22 cellular contexts compared by ENCODE assay signal in genomic region chr13:101309014-101309619, GRCh38.
DNase-seq lines count a peak whose midpoint lies in the region; ATAC-seq and TF ChIP-seq lines count a peak whose summit lies in the region.
"Had no signal": no experiment of that assay in that cellular context is flagged by ENCODE, and none has a peak within 500 bp of the region (broad histone marks: within the 10 kb centered on the region; RNA-seq: fewer than 3 reads in every experiment).

No MANE protein-coding gene starts in this region.

- H3K9ac ChIP-seq in MM.1S (ENCODE audit: low read length), result no peak overlapping the region

- TF ChIP-seq CTCF in astrocyte of the spinal cord (IDR thresholded peaks at IDR 0.05; ENCODE audit: low read depth, low read length) (no peak), MM.1S (IDR thresholded peaks at IDR 0.05; ENCODE audit: low read length) (no peak)

- H3K4me1 ChIP-seq in MM.1S (ENCODE audit: low read length), result no peaks in the 10 kb centered on the region
- H3K4me1 ChIP-seq: A549, left ventricle myocardium inferior had no signal

- H3K4me3 ChIP-seq in astrocyte of the spinal cord (ENCODE audit: low read depth, low read length), result no peak overlapping the region
- H3K4me3 ChIP-seq in MM.1S (ENCODE audit: low read length), result no peak overlapping the region
- H3K4me3 ChIP-seq: A549, left ventricle myocardium inferior had no signal

- no peaks in the 10 kb centered on the region for H3K36me3 Mint-ChIP-seq in activated CD4-positive, alpha-beta T cell treated with anti-CD3 and anti-CD28 coated beads, Interleukin-2, amount 10 ng/mL, durations not matched to agents 7 days and 5 days (ENCODE audit: low read depth)
- H3K36me3 Mint-ChIP-seq: activated CD8-positive, alpha-beta memory T cell treated with anti-CD3 and anti-CD28 coated beads, Interleukin-2, amount 10 ng/mL, durations not matched to agents 7 days and 5 days; natural killer cell treated with Interleukin-12 subunit alpha and Interleukin-12 subunit beta and Interleukin-15 and Interleukin-18, amount 100 ng/mL, for 72 hours; type B pancreatic cell had no signal

- H2AFZ ChIP-seq in MM.1S (ENCODE audit: low read length), result no peak overlapping the region

- H3K9me3 Mint-ChIP-seq in activated CD4-positive, alpha-beta T cell treated with anti-CD3 and anti-CD28 coated beads, Interleukin-2, amount 10 ng/mL, durations not matched to agents 7 days and 5 days, result no peaks in the 10 kb centered on the region
- H3K9me3 Mint-ChIP-seq: activated B cell treated with CpG ODN at 0.5 μM for 24 hours; central memory CD8-positive, alpha-beta T cell; type B pancreatic cell had no signal

- H3K4me1 Mint-ChIP-seq in activated CD4-positive, alpha-beta T cell treated with anti-CD3 and anti-CD28 coated beads, Interleukin-2, amount 10 ng/mL, durations not matched to agents 7 days and 5 days, result no peaks in the 10 kb centered on the region
- H3K4me1 Mint-ChIP-seq: activated B cell treated with CpG ODN at 0.5 μM for 24 hours; activated CD8-positive, alpha-beta memory T cell treated with anti-CD3 and anti-CD28 coated beads, Interleukin-2, amount 10 ng/mL, durations not matched to agents 7 days and 5 days; central memory CD8-positive, alpha-beta T cell had no signal

- no peaks in the 10 kb centered on the region for H3K79me2 ChIP-seq in MM.1S (ENCODE audit: low read length)

- CTCF ChIA-PET in activated CD4-positive, alpha-beta T cell treated with anti-CD3 and anti-CD28 coated beads, Interleukin-2, amount 10 ng/mL, durations not matched to agents 7 days and 5 days (lab: Charles Lee), result no interaction called here

- peak; percentile 58 for DNase-seq in A172 (ENCODE audit: low spot score)
- peak; percentile 52 for DNase-seq in HS-27A (ENCODE audit: low read depth)
- DNase-seq in astrocyte of the spinal cord (ENCODE audit: low read depth, low spot score), result peak; percentile 81
- peak; percentile 91 for DNase-seq in iris pigment epithelial cell (ENCODE audit: low read depth)
- no peak for DNase-seq in HT-29 (ENCODE audit: low spot score)
- no peak for DNase-seq in activated CD4-positive, alpha-beta T cell treated with anti-CD3 and anti-CD28 coated beads, Interleukin-2, amount 10 ng/mL, durations not matched to agents 7 days and 5 days
- no peak for DNase-seq in MM.1S
- DNase-seq: activated B cell treated with CpG ODN at 0.5 μM for 24 hours; activated CD8-positive, alpha-beta memory T cell treated with anti-CD3 and anti-CD28 coated beads, Interleukin-2, amount 10 ng/mL, durations not matched to agents 7 days and 5 days; activated naive CD4-positive, alpha-beta T cell; Calu3; hypothalamus; left ventricle myocardium inferior; NCI-H446 treated with DMSO at 0.1 percent for 48 hours; stimulated activated CD4-positive, alpha-beta T cell treated with anti-CD3 and anti-CD28 coated beads, Interleukin-2, amount 100 ng/mL, for 48 hours; T-helper 1 cell had no signal

- no peaks in the 10 kb centered on the region for H4K20me1 ChIP-seq in MM.1S (ENCODE audit: insufficient read depth, low read length)

- H3K4me2 ChIP-seq in MM.1S (ENCODE audit: low read depth, low read length), result no peak overlapping the region
- H3K4me2 ChIP-seq: A549 had no signal

- H3K9me3 ChIP-seq in MM.1S (replicated peaks; ENCODE audit: insufficient read depth, low read length), result no peaks in the 10 kb centered on the region
- H3K9me3 ChIP-seq: A549, left ventricle myocardium inferior had no signal

- H3K4me3 Mint-ChIP-seq in activated CD4-positive, alpha-beta T cell treated with anti-CD3 and anti-CD28 coated beads, Interleukin-2, amount 10 ng/mL, durations not matched to agents 7 days and 5 days, result no peak overlapping the region
- H3K4me3 Mint-ChIP-seq: activated B cell treated with CpG ODN at 0.5 μM for 24 hours; activated CD8-positive, alpha-beta memory T cell treated with anti-CD3 and anti-CD28 coated beads, Interleukin-2, amount 10 ng/mL, durations not matched to agents 7 days and 5 days; central memory CD8-positive, alpha-beta T cell; natural killer cell treated with Interleukin-12 subunit alpha and Interleukin-12 subunit beta and Interleukin-15 and Interleukin-18, amount 100 ng/mL, for 72 hours; type B pancreatic cell had no signal

- H3K27me3 Mint-ChIP-seq in activated CD4-positive, alpha-beta T cell treated with anti-CD3 and anti-CD28 coated beads, Interleukin-2, amount 10 ng/mL, durations not matched to agents 7 days and 5 days, result no peaks in the 10 kb centered on the region
- H3K27me3 Mint-ChIP-seq: activated B cell treated with CpG ODN at 0.5 μM for 24 hours; activated CD8-positive, alpha-beta memory T cell treated with anti-CD3 and anti-CD28 coated beads, Interleukin-2, amount 10 ng/mL, durations not matched to agents 7 days and 5 days; central memory CD8-positive, alpha-beta T cell; natural killer cell treated with Interleukin-12 subunit alpha and Interleukin-12 subunit beta and Interleukin-15 and Interleukin-18, amount 100 ng/mL, for 72 hours; type B pancreatic cell had no signal

- in situ Hi-C loops in astrocyte of the spinal cord (cut with HindIII; ENCODE audit: low sequenced_read_pairs), result no loop called here

- no peaks in the 10 kb centered on the region for H3K36me3 ChIP-seq in MM.1S (replicated peaks; ENCODE audit: insufficient read depth, low read length)
- H3K36me3 ChIP-seq: left ventricle myocardium inferior had no signal

- no peaks in the 10 kb centered on the region for H3K9me2 ChIP-seq in MM.1S (replicated peaks; ENCODE audit: insufficient read depth, low read length)

- no peaks in the 10 kb centered on the region for H3K27me3 ChIP-seq in MM.1S (replicated peaks; ENCODE audit: insufficient read depth, low read length)

- no peaks in the 10 kb centered on the region for H3F3A ChIP-seq in MM.1S (ENCODE audit: insufficient read depth, low read length)

- no peak overlapping the region for H3K27ac Mint-ChIP-seq in activated CD4-positive, alpha-beta T cell treated with anti-CD3 and anti-CD28 coated beads, Interleukin-2, amount 10 ng/mL, durations not matched to agents 7 days and 5 days
- H3K27ac Mint-ChIP-seq: activated B cell treated with CpG ODN at 0.5 μM for 24 hours; activated CD8-positive, alpha-beta memory T cell treated with anti-CD3 and anti-CD28 coated beads, Interleukin-2, amount 10 ng/mL, durations not matched to agents 7 days and 5 days; natural killer cell treated with Interleukin-12 subunit alpha and Interleukin-12 subunit beta and Interleukin-15 and Interleukin-18, amount 100 ng/mL, for 72 hours; type B pancreatic cell had no signal

- H3K27ac ChIP-seq in MM.1S (ENCODE audit: low read length), result no peak overlapping the region
- H3K27ac ChIP-seq: A549, left ventricle myocardium inferior had no signal

- POLR2A ChIA-PET in activated CD4-positive, alpha-beta T cell treated with anti-CD3 and anti-CD28 coated beads, Interleukin-2, amount 10 ng/mL, durations not matched to agents 7 days and 5 days (lab: Charles Lee), result no interaction called here

- no peak for ATAC-seq in HG02852 (IDR thresholded peaks at IDR 0.05; ENCODE audit: unreplicated experiment)
- ATAC-seq: A549; activated CD8-positive, alpha-beta memory T cell treated with anti-CD3 and anti-CD28 coated beads, Interleukin-2, amount 10 ng/mL, durations not matched to agents 7 days and 5 days; natural killer cell treated with Interleukin-12 subunit alpha and Interleukin-12 subunit beta and Interleukin-15 and Interleukin-18, amount 100 ng/mL, for 72 hours; Panc1 had no signal

Comparison
In these comparisons a context has a peak if more than half of its experiments do, and no peak if none do; other contexts are left out.
1. DNase-seq: peak in A172 (single experiment), HS-27A (single experiment), astrocyte of the spinal cord (single experiment) and iris pigment epithelial cell (single experiment); none in HT-29 (single experiment), activated CD4-positive, alpha-beta T cell treated with anti-CD3 and anti-CD28 coated beads, Interleukin-2, amount 10 ng/mL, durations not matched to agents 7 days and 5 days (single experiment) and MM.1S (single experiment).